ENCODE assay signal across 17 cellular contexts in the genomic region with DNA sequence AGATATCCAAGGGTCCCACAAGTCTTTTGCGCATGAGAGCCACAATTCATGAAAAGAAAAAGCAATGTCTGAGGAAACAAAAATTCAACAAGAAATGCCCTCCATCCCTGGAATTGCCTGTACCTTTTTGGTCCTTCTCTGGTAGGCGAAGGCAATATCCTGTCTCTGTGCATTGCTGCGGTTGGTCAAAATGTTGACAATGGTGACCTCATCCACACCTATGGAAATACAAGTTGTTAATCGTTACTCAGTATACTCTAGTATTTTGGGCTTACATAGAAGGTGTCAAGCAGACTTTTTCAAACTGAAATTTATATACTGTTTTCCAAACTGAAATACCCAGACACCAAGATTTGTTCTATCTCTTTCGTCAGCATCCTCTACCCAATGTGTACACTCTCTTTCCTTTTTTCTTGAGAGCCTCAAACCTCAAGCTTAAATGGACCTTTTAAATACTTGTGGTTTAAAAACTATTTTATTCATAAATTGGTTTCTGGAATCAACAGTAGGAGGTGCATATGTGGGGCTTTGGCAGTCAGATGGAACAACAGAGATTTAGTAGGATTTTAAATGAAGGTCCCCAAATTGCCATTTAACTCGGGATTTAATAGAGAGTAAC. TPM values are rescaled to one million over a fixed set of nuclear protein-coding genes. Genes with fewer than 3 reads are reported as not detected.
DNase-seq lines count a peak whose midpoint lies in the region; TF ChIP-seq lines count a peak whose summit lies in the region.
"Had no signal": no experiment of that assay in that cellular context is flagged by ENCODE, and none has a peak within 500 bp of the region (broad histone marks: within the 10 kb centered on the region; RNA-seq: fewer than 3 reads in every experiment).

No MANE protein-coding gene starts in this region.

- H3K36me3 Mint-ChIP-seq in T-helper 2 cell treated with Interferon-gamma antibody and Interleukin-4, amounts not matched to agents 5 μg/mL and 100 μg/mL, for 36 hours (ENCODE audit: low read depth), result peaks cover 60% of the 10 kb centered on the region
- H3K36me3 Mint-ChIP-seq: naive thymus-derived CD8-positive, alpha-beta T cell had no signal

- H3K27me3 Mint-ChIP-seq in T-helper 2 cell treated with Interferon-gamma antibody and Interleukin-4, amounts not matched to agents 5 μg/mL and 100 μg/mL, for 36 hours (ENCODE audit: low read depth), result no peaks in the 10 kb centered on the region
- H3K27me3 Mint-ChIP-seq: naive thymus-derived CD8-positive, alpha-beta T cell had no signal

- peaks cover 32% of the 10 kb centered on the region for H3K4me1 Mint-ChIP-seq in T-helper 2 cell treated with Interferon-gamma antibody and Interleukin-4, amounts not matched to agents 5 μg/mL and 100 μg/mL, for 36 hours (ENCODE audit: low read depth)

- H3K4me2 ChIP-seq in PC-9 (no peak overlapping the region), fibroblast of lung (ENCODE audit: extremely low read depth, insufficient read depth, low read length) (no peak overlapping the region)

- H3K9ac ChIP-seq in fibroblast of lung (ENCODE audit: insufficient read depth, low read length) (no peak overlapping the region), subcutaneous abdominal adipose tissue (ENCODE audit: low read length in 5 of 5) (no peak overlapping the region)

- peaks cover 42% of the 10 kb centered on the region for H3F3A ChIP-seq in PC-9 (ENCODE audit: insufficient read depth, low read depth)

- CTCF ChIA-PET in PC-9 (lab: Charles Lee), result interaction anchor here (1.2 kb wide), 1 partner anchor 11 kb away, joined by 3 read pairs; no protein-coding TSS in a partner anchor

- BruUV-seq in PC-9 (replicated peaks; lab: Mats Ljungman, UMichigan), result no TSS peak

- peaks cover 23% of the 10 kb centered on the region for H3K79me2 ChIP-seq in PC-9 (ENCODE audit: low read depth)
- peaks cover 63% of the 10 kb centered on the region for H3K79me2 ChIP-seq in fibroblast of lung (ENCODE audit: control insufficient read depth, insufficient read depth, low read length)

- peaks cover 24% of the 10 kb centered on the region for H3K4me1 ChIP-seq in PC-9 (replicated peaks; ENCODE audit: insufficient read depth)
- peaks cover 27% of the 10 kb centered on the region for H3K4me1 ChIP-seq in fibroblast of lung (ENCODE audit: control insufficient read depth, extremely low read depth, insufficient read depth, low read length)
- H3K4me1 ChIP-seq in subcutaneous abdominal adipose tissue (ENCODE audit: control insufficient read depth in 5 of 5, insufficient read depth in 5 of 5, low read length in 5 of 5), result peaks cover 11 to 35% (median 29%) of the 10 kb centered on the region in 5 donors

- no peaks in the 10 kb centered on the region for H3K9me3 Mint-ChIP-seq in T-helper 2 cell treated with Interferon-gamma antibody and Interleukin-4, amounts not matched to agents 5 μg/mL and 100 μg/mL, for 36 hours
- H3K9me3 Mint-ChIP-seq: activated naive CD4-positive, alpha-beta T cell treated with anti-CD3 and anti-CD28 coated beads for 36 hours had no signal

- no peak overlapping the region for H3K4me3 Mint-ChIP-seq in T-helper 2 cell treated with Interferon-gamma antibody and Interleukin-4, amounts not matched to agents 5 μg/mL and 100 μg/mL, for 36 hours
- H3K4me3 Mint-ChIP-seq: activated naive CD4-positive, alpha-beta T cell treated with anti-CD3 and anti-CD28 coated beads for 36 hours; naive thymus-derived CD8-positive, alpha-beta T cell had no signal

- TF ChIP-seq CTCF in PC-9 (conservative IDR thresholded peaks at IDR 0.05) (no peak), fibroblast of lung (conservative IDR thresholded peaks at IDR 0.05 in 1 of 2, IDR thresholded peaks at IDR 0.05 in 1 of 2; ENCODE audit: low read depth in 1 of 2, low read length in 2 of 2) (no peak)

- DNase-seq in T-helper 2 cell treated with Interferon-gamma antibody and Interleukin-4, amounts not matched to agents 5 μg/mL and 100 μg/mL, for 36 hours (ENCODE audit: low spot score), result no peak
- DNase-seq in T-helper 2 cell (no peak), PC-9 (no peak), fibroblast of lung (ENCODE audit: low read depth in 2 of 2) (peak in 1 of 2 donors; percentile 47), DMS53 (lab: John Stamatoyannopoulos, UW) (no peak), NCI-H1048 (lab: John Stamatoyannopoulos, UW) (no peak), substantia nigra (lab: John Stamatoyannopoulos, UW) (no peak)
- DNase-seq: activated CD4-positive, alpha-beta T cell treated with anti-CD3 and anti-CD28 coated beads for 4 hours; activated naive CD4-positive, alpha-beta T cell treated with anti-CD3 and anti-CD28 coated beads for 36 hours; head of caudate nucleus; MM.1S; naive thymus-derived CD8-positive, alpha-beta T cell; NCI-H187; OCI-M1; spleen; trophoblast cell had no signal

- H3K27me3 ChIP-seq in PC-9 (ENCODE audit: insufficient read depth, low read depth) (no peaks in the 10 kb centered on the region), fibroblast of lung (ENCODE audit: control insufficient read depth, insufficient read depth, low read length) (no peaks in the 10 kb centered on the region), subcutaneous abdominal adipose tissue (ENCODE audit: control insufficient read depth in 5 of 5, insufficient read depth in 4 of 5, low read length in 5 of 5) (no peaks in the 10 kb centered on the region)
- H3K27me3 ChIP-seq: spleen had no signal

- H3K4me3 ChIP-seq in PC-9 (no peak overlapping the region), fibroblast of lung (replicated peaks in 1 of 4; ENCODE audit: control extremely low read depth in 1 of 4, insufficient read depth in 1 of 4, low read depth in 3 of 4, low read length in 4 of 4) (no peak overlapping the region), subcutaneous abdominal adipose tissue (ENCODE audit: low read depth in 1 of 5, low read length in 5 of 5) (no peak overlapping the region)
- H3K4me3 ChIP-seq: spleen had no signal

- H3K27ac ChIP-seq in PC-9 (peak overlapping the region; percentile 3; the same call in 1 of the 2 replicates), fibroblast of lung (ENCODE audit: insufficient read depth, low read length) (peak overlapping the region; percentile 82), subcutaneous abdominal adipose tissue (ENCODE audit: low read depth, low read length) (peak overlapping the region; percentile 92), substantia nigra (ENCODE audit: low read depth, low read length, poor library complexity, severe bottlenecking) (no peak overlapping the region)

- peak overlapping the region; percentile 15 for H3K27ac Mint-ChIP-seq in T-helper 2 cell treated with Interferon-gamma antibody and Interleukin-4, amounts not matched to agents 5 μg/mL and 100 μg/mL, for 36 hours
- H3K27ac Mint-ChIP-seq: activated naive CD4-positive, alpha-beta T cell treated with anti-CD3 and anti-CD28 coated beads for 36 hours had no signal

- H3K9me2 ChIP-seq in PC-9 (ENCODE audit: insufficient read depth), result no peaks in the 10 kb centered on the region

- H2AFZ ChIP-seq in PC-9, result no peak overlapping the region
- H2AFZ ChIP-seq in fibroblast of lung (ENCODE audit: low read length), result no peak overlapping the region

- H3K36me3 ChIP-seq in PC-9 (ENCODE audit: low read depth) (peaks cover 10% of the 10 kb centered on the region; the same call in 1 of the 2 replicates), fibroblast of lung (ENCODE audit: control insufficient read depth, insufficient read depth, low read length) (peaks cover 18% of the 10 kb centered on the region), subcutaneous abdominal adipose tissue (ENCODE audit: control insufficient read depth in 5 of 5, insufficient read depth in 5 of 5, low read length in 5 of 5) (peaks cover 38 to 61% (median 50%) of the 10 kb centered on the region in 5 donors)

- H3K9me3 ChIP-seq in PC-9 (ENCODE audit: insufficient read depth, low read depth) (no peaks in the 10 kb centered on the region), fibroblast of lung (ENCODE audit: control insufficient read depth, insufficient read depth, low read depth, low read length) (no peaks in the 10 kb centered on the region), subcutaneous abdominal adipose tissue (ENCODE audit: control insufficient read depth in 5 of 5, low read length in 5 of 5) (no peaks in the 10 kb centered on the region)
- H3K9me3 ChIP-seq: spleen had no signal

- no peaks in the 10 kb centered on the region for H4K20me1 ChIP-seq in PC-9 (ENCODE audit: insufficient read depth)
- H4K20me1 ChIP-seq in fibroblast of lung (ENCODE audit: control insufficient read depth, extremely low read depth, insufficient read depth, low read length), result peaks cover 4% of the 10 kb centered on the region

- POLR2A ChIA-PET in PC-9 (lab: Charles Lee; ENCODE audit: unreplicated experiment), result no interaction called here

- intact Hi-C loops in PC-9 (cut with micrococcal nuclease; ENCODE audit: unreplicated experiment), result loop anchor here (5.0 kb wide), 2 partner anchors 33 to 78 kb away; partner anchors contain the start of gene ANXA2

RNA-seq across cellular contexts. Expression of gene ANXA2, which starts 33.4 kb away (rescaled TPM):
- total RNA-seq in PC-9 (2021) (1,720 and 1,743 TPM in 2 replicates), fibroblast of lung (1,250 and 2,754 TPM in 2 replicates)
- 4,872 and 6,648 TPM in 2 replicates for polyA plus RNA-seq in fibroblast of lung
- 3,157 and 3,880 TPM in 2 replicates for polyA plus RNA-seq in fibroblast of lung (2012)
- polyA minus RNA-seq in fibroblast of lung (ENCODE audit: low replicate concordance), result 1,485 and 1,743 TPM in 2 replicates
